Comparison of ENCODE assay signal across 20 cellular contexts in the genomic region with DNA sequence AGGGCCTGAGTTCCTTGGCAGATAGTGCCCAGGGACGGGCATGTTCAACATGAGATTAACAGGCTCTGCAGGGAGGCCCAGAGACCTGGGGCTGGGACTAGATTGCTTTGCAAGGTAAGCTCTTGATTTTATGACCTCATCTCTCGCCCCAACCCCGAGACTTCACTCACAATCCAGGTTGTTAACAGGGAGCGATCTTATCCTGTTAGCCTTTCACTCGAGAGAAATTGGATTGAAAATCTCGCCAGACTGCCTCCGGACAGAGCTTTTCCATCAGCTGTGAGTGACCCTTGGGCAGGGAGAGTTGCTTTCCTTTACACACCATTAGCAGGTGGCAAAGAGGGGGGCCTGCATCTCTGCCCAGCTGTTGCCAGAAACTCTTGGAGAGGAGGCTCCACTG.
A peak's percentile ranks its signal among the peaks of the same experiment; 100 is the strongest.
DNase-seq lines count a peak whose midpoint lies in the region; ATAC-seq and TF ChIP-seq lines count a peak whose summit lies in the region.
"Had no signal": no experiment of that assay in that cellular context is flagged by ENCODE, and none has a peak within 500 bp of the region (broad histone marks: within the 10 kb centered on the region; RNA-seq: fewer than 3 reads in every experiment).

No MANE protein-coding gene starts in this region.

- CTCF ChIA-PET in SK-N-SH (lab: Yijun Ruan, JAX) (interaction anchor here (0.9 to 7.6 kb wide), 7 partner anchors 11 to 546 kb away, joined by 3 to 138 read pairs (median 5); no protein-coding TSS in a partner anchor), PC-3 (lab: Charles Lee) (no interaction called here)

- no peak for ATAC-seq in SK-N-SH treated with all-trans-retinoic acid at 6 μM for 48 hours
- ATAC-seq in PC-3 = no peak
- no peak for ATAC-seq in HG03460 (IDR thresholded peaks at IDR 0.05; ENCODE audit: unreplicated experiment)
- ATAC-seq: GM23338, HCT116 had no signal

- H3K27ac ChIP-seq in SK-N-SH (ENCODE audit: low read depth in 2 of 2, low read length in 1 of 2) (peak overlapping the region in 1 of 2 experiments; percentile 91; a peak in 2 of 4 replicates), endodermal cell (ENCODE audit: low read depth, low read length) (no peak overlapping the region), neural progenitor cell (no peak overlapping the region), PC-3 (ENCODE audit: low read length) (no peak overlapping the region)
- H3K27ac ChIP-seq: 22Rv1; BLaER1 treated with 17β-estradiol and CSF1 and Interleukin-3, amounts not matched to agents 10 nM and 100 nM had no signal

- H3K27me3 Mint-ChIP-seq in endodermal cell (ENCODE audit: insufficient read depth) = peaks cover 34% of the 10 kb centered on the region
- H3K27me3 Mint-ChIP-seq in neural progenitor cell (ENCODE audit: insufficient read depth, low read depth) = peaks cover 14% of the 10 kb centered on the region

- H3K36me3 ChIP-seq in SK-N-SH (replicated peaks in 1 of 2; ENCODE audit: control insufficient read depth in 1 of 2, insufficient read depth in 2 of 2, low read length in 1 of 2) (no peaks in the 10 kb centered on the region), endodermal cell (ENCODE audit: control insufficient read depth, insufficient read depth, low read length) (no peaks in the 10 kb centered on the region), neural progenitor cell (no peaks in the 10 kb centered on the region), PC-3 (ENCODE audit: low read depth, low read length) (no peaks in the 10 kb centered on the region)
- H3K36me3 ChIP-seq: BLaER1 treated with 17β-estradiol and CSF1 and Interleukin-3, amounts not matched to agents 10 nM and 100 nM had no signal

- no peak; a peak in 1 of 4 replicates for TF ChIP-seq EP300 in SK-N-SH (IDR thresholded peaks at IDR 0.05; ENCODE audit: borderline replicate concordance in 1 of 2, low read depth in 1 of 2, low read length in 1 of 2)

- H4K20me1 ChIP-seq in SK-N-SH (ENCODE audit: insufficient read depth) = no peaks in the 10 kb centered on the region
- H4K20me1 ChIP-seq in neural progenitor cell (ENCODE audit: low read depth) = no peaks in the 10 kb centered on the region
- no peaks in the 10 kb centered on the region for H4K20me1 ChIP-seq in PC-3 (ENCODE audit: low read length)
- H4K20me1 ChIP-seq: BLaER1 treated with 17β-estradiol and CSF1 and Interleukin-3, amounts not matched to agents 10 nM and 100 nM had no signal

- H3F3A ChIP-seq in SK-N-SH (replicated peaks; ENCODE audit: insufficient read depth) (no peaks in the 10 kb centered on the region), neural progenitor cell (ENCODE audit: low read depth) (no peaks in the 10 kb centered on the region), PC-3 (ENCODE audit: low read length, unreplicated experiment) (no peaks in the 10 kb centered on the region)

- POLR2A ChIA-PET in SK-N-SH (lab: Yijun Ruan, JAX) = interaction anchor here (0.6 to 4.6 kb wide), 3 partner anchors 12 to 115 kb away, joined by 4 to 21 read pairs (median 7); no protein-coding TSS in a partner anchor
- POLR2A ChIA-PET in PC-3 (lab: Charles Lee; ENCODE audit: unreplicated experiment) = no interaction called here

- no peak for TF ChIP-seq RAD21 in SK-N-SH (IDR thresholded peaks at IDR 0.05; ENCODE audit: low read length)

- intact Hi-C loops in PC-3 (cut with micrococcal nuclease) = no loop called here

- DNase-seq in SK-N-SH = no peak
- DNase-seq in endodermal cell = peak; percentile 57
- DNase-seq in neural progenitor cell (ENCODE audit: low spot score) = peak; percentile 15
- no peak for DNase-seq in PC-3
- DNase-seq in GM10266 (ENCODE audit: extremely low spot score) = no peak
- DNase-seq: CD4-positive, alpha-beta T cell; CD8-positive, alpha-beta memory T cell; DMS 273 treated with DMSO at 0.1 percent for 48 hours; DMS79; EL; GDM1; H9 had no signal

- H3K9me3 ChIP-seq in SK-N-SH (no peaks in the 10 kb centered on the region), endodermal cell (ENCODE audit: control insufficient read depth, low read length) (no peaks in the 10 kb centered on the region), neural progenitor cell (ENCODE audit: low read depth) (no peaks in the 10 kb centered on the region), PC-3 (ENCODE audit: low read length) (no peaks in the 10 kb centered on the region)
- H3K9me3 ChIP-seq: BLaER1 treated with 17β-estradiol and CSF1 and Interleukin-3, amounts not matched to agents 10 nM and 100 nM had no signal

- H3K4me3 Mint-ChIP-seq in endodermal cell (no peak overlapping the region), neural progenitor cell (no peak overlapping the region)
- H3K4me3 Mint-ChIP-seq: B cell; CD14-positive monocyte; CD4-positive, alpha-beta T cell; CD8-positive, alpha-beta memory T cell; GM23338; H9 had no signal

- TF ChIP-seq CTCF in SK-N-SH (IDR thresholded peaks at IDR 0.05) (no peak), endodermal cell (conservative IDR thresholded peaks at IDR 0.05) (no peak), neural progenitor cell (IDR thresholded peaks at IDR 0.05) (no peak), PC-3 (conservative IDR thresholded peaks at IDR 0.05; ENCODE audit: low read depth, low read length) (no peak), GM10266 (IDR thresholded peaks at IDR 0.05; ENCODE audit: control insufficient read depth, insufficient read depth, low read depth, missing control alignments) (no peak)

- H3K79me2 ChIP-seq in SK-N-SH (ENCODE audit: insufficient read depth) (no peaks in the 10 kb centered on the region), neural progenitor cell (ENCODE audit: low read depth) (no peaks in the 10 kb centered on the region), PC-3 (ENCODE audit: low read length) (no peaks in the 10 kb centered on the region)

- H3K27ac Mint-ChIP-seq in endodermal cell (no peak overlapping the region), neural progenitor cell (no peak overlapping the region)
- H3K27ac Mint-ChIP-seq: B cell; CD4-positive, alpha-beta T cell; CD8-positive, alpha-beta memory T cell; GM23338; H9 had no signal

- no peak overlapping the region for H3K4me3 ChIP-seq in SK-N-SH (ENCODE audit: low read depth in 2 of 2, low read length in 1 of 2)
- no peak overlapping the region for H3K4me3 ChIP-seq in endodermal cell (ENCODE audit: low read length)
- H3K4me3 ChIP-seq in neural progenitor cell = no peak overlapping the region
- H3K4me3 ChIP-seq in PC-3 (ENCODE audit: low read length) = no peak overlapping the region
- H3K4me3 ChIP-seq: BLaER1 treated with 17β-estradiol and CSF1 and Interleukin-3, amounts not matched to agents 10 nM and 100 nM; GM23338 had no signal

- H3K4me1 Mint-ChIP-seq in endodermal cell (peaks cover 20% of the 10 kb centered on the region), neural progenitor cell (peaks cover 8% of the 10 kb centered on the region)
- H3K4me1 Mint-ChIP-seq: B cell; CD8-positive, alpha-beta memory T cell had no signal

- H3K4me1 ChIP-seq in SK-N-SH (ENCODE audit: control insufficient read depth in 1 of 2, insufficient read depth in 2 of 2, low read depth in 1 of 2, low read length in 1 of 2) (peaks cover 0 to 68% of the 10 kb centered on the region in 2 experiments; a peak in 2 of 4 replicates), endodermal cell (ENCODE audit: control insufficient read depth, insufficient read depth, low read length) (no peaks in the 10 kb centered on the region), neural progenitor cell (no peaks in the 10 kb centered on the region), PC-3 (ENCODE audit: insufficient read depth, low read length) (no peaks in the 10 kb centered on the region)

- H3K9ac ChIP-seq in SK-N-SH (no peak overlapping the region), endodermal cell (ENCODE audit: extremely low read depth, low read length, poor library complexity, severe bottlenecking) (no peak overlapping the region), neural progenitor cell (no peak overlapping the region), PC-3 (ENCODE audit: low read length) (no peak overlapping the region)
- H3K9ac ChIP-seq: BLaER1 treated with 17β-estradiol and CSF1 and Interleukin-3, amounts not matched to agents 10 nM and 100 nM had no signal

- no peaks in the 10 kb centered on the region for H3K9me2 ChIP-seq in SK-N-SH
- H3K9me2 ChIP-seq in PC-3 (replicated peaks; ENCODE audit: low read length) = no peaks in the 10 kb centered on the region

- BruUV-seq in PC-3 (replicated peaks; lab: Mats Ljungman, UMichigan) = no TSS peak

- WGBS in SK-N-SH (ENCODE audit: low lambda C conversion rate) = 39% methylated on average over 7 of the region's 7 CpGs
- 80 to 91% methylated on average over 4 to 7 of the region's 7 CpGs for WGBS in endodermal cell (ENCODE audit: insufficient coverage in 1 of 2, insufficient read length in 1 of 2), 2 experiments

- H3K4me2 ChIP-seq in SK-N-SH (no peak overlapping the region), neural progenitor cell (no peak overlapping the region), PC-3 (ENCODE audit: low read length) (no peak overlapping the region)
- H3K4me2 ChIP-seq: BLaER1 treated with 17β-estradiol and CSF1 and Interleukin-3, amounts not matched to agents 10 nM and 100 nM; GM23338 had no signal

- H3K9me3 Mint-ChIP-seq in endodermal cell (no peaks in the 10 kb centered on the region), neural progenitor cell (no peaks in the 10 kb centered on the region)
- H3K9me3 Mint-ChIP-seq: GM23338, H9 had no signal

- H3K27me3 ChIP-seq in SK-N-SH (ENCODE audit: insufficient read depth) = no peaks in the 10 kb centered on the region
- peaks cover 19% of the 10 kb centered on the region for H3K27me3 ChIP-seq in endodermal cell (ENCODE audit: control insufficient read depth, insufficient read depth, low read length, poor library complexity, severe bottlenecking)
- peaks cover 5% of the 10 kb centered on the region for H3K27me3 ChIP-seq in neural progenitor cell
- no peaks in the 10 kb centered on the region for H3K27me3 ChIP-seq in PC-3 (ENCODE audit: low read length)

- no peak overlapping the region for H2AFZ ChIP-seq in SK-N-SH (ENCODE audit: low read depth)
- H2AFZ ChIP-seq in neural progenitor cell (replicated peaks) = no peak overlapping the region
- no peak overlapping the region for H2AFZ ChIP-seq in PC-3 (ENCODE audit: low read length)
- H2AFZ ChIP-seq: GM23338 had no signal

- H3K36me3 Mint-ChIP-seq in endodermal cell (ENCODE audit: low read depth) (no peaks in the 10 kb centered on the region), neural progenitor cell (no peaks in the 10 kb centered on the region)
- H3K36me3 Mint-ChIP-seq: CD14-positive monocyte; CD8-positive, alpha-beta memory T cell had no signal

TF ChIP-seq in SK-N-SH, 30 proteins besides CTCF, POLR2A, EP300 and RAD21 (continues in another document):
- TF ChIP-seq FOXM1 (IDR thresholded peaks at IDR 0.05; ENCODE audit: low read depth) (no peak), MEF2A (IDR thresholded peaks at IDR 0.05; ENCODE audit: borderline replicate concordance, low read depth) (no peak)

Comparison
In these comparisons a context has a peak if more than half of its experiments do, and no peak if none do; other contexts are left out.
1. DNase-seq: peak in endodermal cell (single experiment) and neural progenitor cell (single experiment); none in SK-N-SH (single experiment), PC-3 (single experiment) and GM10266 (single experiment).